14 cellular contexts compared by ENCODE assay signal in genomic region chr1:36182734-36183133, GRCh38. TPM values are rescaled to one million over a fixed set of nuclear protein-coding genes. Genes with fewer than 3 reads are reported as not detected.
A peak's percentile ranks its signal among the peaks of the same experiment; 100 is the strongest.
DNase-seq lines count a peak whose midpoint lies in the region; ATAC-seq and TF ChIP-seq lines count a peak whose summit lies in the region.
"Had no signal": no experiment of that assay in that cellular context is flagged by ENCODE, and none has a peak within 500 bp of the region (broad histone marks: within the 10 kb centered on the region; RNA-seq: fewer than 3 reads in every experiment).

No MANE protein-coding gene starts in this region.

- H3K4me3 ChIP-seq in esophagus muscularis mucosa (no peak overlapping the region), stomach smooth muscle (ENCODE audit: low read length in 2 of 2) (peak overlapping the region in 1 of 2 donors; percentile 43), tibial nerve (no peak overlapping the region), Karpas-422 (ENCODE audit: low read length) (no peak overlapping the region)

- H3K36me3 ChIP-seq in esophagus muscularis mucosa (peaks cover 36 to 43% (median 41%) of the 10 kb centered on the region in 4 donors), stomach smooth muscle (ENCODE audit: control insufficient read depth in 2 of 2, insufficient read depth in 2 of 2, low read length in 2 of 2) (peaks cover 19 to 22% of the 10 kb centered on the region in 2 donors), tibial nerve (peaks cover 4 to 44% (median 26%) of the 10 kb centered on the region in 3 donors), Karpas-422 (ENCODE audit: insufficient read depth, low read length) (peaks cover 17% of the 10 kb centered on the region)

- H3K4me1 ChIP-seq in esophagus muscularis mucosa (peaks cover 24 to 73% (median 52%) of the 10 kb centered on the region in 4 donors), stomach smooth muscle (ENCODE audit: control insufficient read depth, insufficient read depth, low read length) (peaks cover 48% of the 10 kb centered on the region), tibial nerve (peaks cover 0 to 12% (median 5%) of the 10 kb centered on the region in 4 donors), Karpas-422 (ENCODE audit: low read length) (peaks cover 2% of the 10 kb centered on the region)

- ATAC-seq in left colon, result no peak

- H3K9ac ChIP-seq in stomach smooth muscle (ENCODE audit: low read length in 2 of 2), result peak overlapping the region; percentile 60 to 68
- no peak overlapping the region for H3K9ac ChIP-seq in Karpas-422 (ENCODE audit: low read length)

- TF ChIP-seq EP300 in esophagus muscularis mucosa (IDR thresholded peaks at IDR 0.05) (no peak), tibial nerve (IDR thresholded peaks at IDR 0.05) (no peak)

- H4K20me1 ChIP-seq in Karpas-422 (ENCODE audit: insufficient read depth, low read depth, low read length), result no peaks in the 10 kb centered on the region

- H3K79me2 ChIP-seq in Karpas-422 (ENCODE audit: low read length), result no peaks in the 10 kb centered on the region

- H3K4me1 Mint-ChIP-seq in activated T-cell treated with anti-CD3 and anti-CD28 coated beads, Interleukin-2, amount 50 U/mL, for 24 hours (ENCODE audit: low read depth), result peaks cover 2% of the 10 kb centered on the region
- H3K4me1 Mint-ChIP-seq: B cell had no signal

- no peaks in the 10 kb centered on the region for H3K9me2 ChIP-seq in Karpas-422 (replicated peaks; ENCODE audit: insufficient read depth, low read length)

- WGBS in esophagus muscularis mucosa, result 38% methylated on average over 1 of the region's 2 CpGs
- WGBS in tibial nerve, 2 donors, result 57 to 69% methylated on average over 2 of the region's 2 CpGs

- H3K36me3 Mint-ChIP-seq in activated T-cell treated with anti-CD3 and anti-CD28 coated beads, Interleukin-2, amount 50 U/mL, for 24 hours (ENCODE audit: low read depth), result peaks cover 44% of the 10 kb centered on the region

- no peaks in the 10 kb centered on the region for H3K9me3 Mint-ChIP-seq in activated T-cell treated with anti-CD3 and anti-CD28 coated beads, Interleukin-2, amount 50 U/mL, for 24 hours

- TF ChIP-seq POLR2A in esophagus muscularis mucosa (IDR thresholded peaks at IDR 0.05; ENCODE audit: low read depth), result no peak
- no peak for TF ChIP-seq POLR2A in tibial nerve (IDR thresholded peaks at IDR 0.05)

- H3K4me2 ChIP-seq in Karpas-422 (ENCODE audit: low read depth, low read length, poor library complexity, severe bottlenecking), result no peak overlapping the region

- no peak overlapping the region for H3K4me3 Mint-ChIP-seq in activated T-cell treated with anti-CD3 and anti-CD28 coated beads, Interleukin-2, amount 50 U/mL, for 24 hours
- H3K4me3 Mint-ChIP-seq: B cell had no signal

- peak overlapping the region; percentile 76 to 89 (median 81) for H3K27ac ChIP-seq in esophagus muscularis mucosa (replicated peaks in 1 of 4)
- peak overlapping the region; percentile 95 for H3K27ac ChIP-seq in stomach smooth muscle (ENCODE audit: low read length)
- peak overlapping the region in 1 of 4 donors; percentile 14 for H3K27ac ChIP-seq in tibial nerve
- H3K27ac ChIP-seq in Karpas-422 (ENCODE audit: low read length), result no peak overlapping the region
- H3K27ac ChIP-seq: HL-60 had no signal

- H3K27ac Mint-ChIP-seq in activated T-cell treated with anti-CD3 and anti-CD28 coated beads, Interleukin-2, amount 50 U/mL, for 24 hours, result peak overlapping the region; percentile 4
- H3K27ac Mint-ChIP-seq: B cell had no signal

- H2AFZ ChIP-seq in Karpas-422 (ENCODE audit: low read length), result no peak overlapping the region

- H3K27me3 Mint-ChIP-seq in activated T-cell treated with anti-CD3 and anti-CD28 coated beads, Interleukin-2, amount 50 U/mL, for 24 hours, result no peaks in the 10 kb centered on the region
- H3K27me3 Mint-ChIP-seq: B cell had no signal

- H3K27me3 ChIP-seq in esophagus muscularis mucosa, result no peaks in the 10 kb centered on the region
- H3K27me3 ChIP-seq in stomach smooth muscle (ENCODE audit: control insufficient read depth in 1 of 2, insufficient read depth in 2 of 2, low read length in 2 of 2), result no peaks in the 10 kb centered on the region
- no peaks in the 10 kb centered on the region for H3K27me3 ChIP-seq in tibial nerve
- H3K27me3 ChIP-seq in Karpas-422 (ENCODE audit: low read length), result no peaks in the 10 kb centered on the region

- intact Hi-C loops in esophagus muscularis mucosa (cut with DNase I) (no loop called here), left colon (cut with DNase I, micrococcal nuclease) (loop anchor here in 1 of 2 donors (10.0 kb wide), 1 partner anchor 102 kb away; no protein-coding TSS in a partner anchor)

- TF ChIP-seq CTCF in esophagus muscularis mucosa (IDR thresholded peaks at IDR 0.05), result no peak
- no peak for TF ChIP-seq CTCF in tibial nerve (IDR thresholded peaks at IDR 0.05)

- no peak for DNase-seq in activated T-cell treated with anti-CD3 and anti-CD28 coated beads, Interleukin-2, amount 50 U/mL, for 24 hours
- no peak for DNase-seq in activated T-cell treated with anti-CD3 and anti-CD28 coated beads for 4 hours
- peak; percentile 77 for DNase-seq in NCI-H69 (lab: John Stamatoyannopoulos, UW)
- DNase-seq in esophagus muscularis mucosa (ENCODE audit: extremely low spot score), result no peak
- no peak for DNase-seq in left colon
- DNase-seq in tibial nerve (ENCODE audit: low spot score in 2 of 2), result no peak
- DNase-seq in Karpas-422, result no peak
- DNase-seq: activated CD4-positive, alpha-beta T cell treated with anti-CD3 and anti-CD28 coated beads for 4 hours; NCI-H187 treated with DMSO at 0.1 percent for 48 hours; SIG-M5; stimulated activated CD8-positive, alpha-beta memory T cell treated with anti-CD3 and anti-CD28 coated beads, Interleukin-4, amount 100 ng/mL, for 48 hours had no signal

- H3K9me3 ChIP-seq in esophagus muscularis mucosa, result no peaks in the 10 kb centered on the region
- no peaks in the 10 kb centered on the region for H3K9me3 ChIP-seq in stomach smooth muscle (ENCODE audit: control insufficient read depth in 2 of 2, low read length in 2 of 2)
- no peaks in the 10 kb centered on the region for H3K9me3 ChIP-seq in tibial nerve
- no peaks in the 10 kb centered on the region for H3K9me3 ChIP-seq in Karpas-422 (ENCODE audit: low read length)

RNA-seq across cellular contexts. Expression of gene MAP7D1, which starts 26.8 kb away (rescaled TPM):
- total RNA-seq in esophagus muscularis mucosa (100 to 1,000 TPM; 162 to 263 (median 225) TPM), left colon (10 to 100 TPM; 38.3 to 62.5 TPM), tibial nerve (100 to 1,000 TPM in 3 of 4 donors, 10 to 100 TPM in 1; 85.0 to 184 (median 121) TPM)
- 24.1 and 87.3 TPM in 2 replicates for total RNA-seq in Karpas-422 (2014; rRNA removed; shearing (Covaris generic); ENCODE audit: low replicate concordance)

RNA-seq across cellular contexts. Expression of gene TRAPPC3, which starts 33.4 kb away (rescaled TPM):
- total RNA-seq in esophagus muscularis mucosa (100 to 1,000 TPM in 3 of 4 donors, 10 to 100 TPM in 1; 97.9 to 164 (median 122) TPM), left colon (10 to 100 TPM; 62.4 to 63.0 TPM), tibial nerve (10 to 100 TPM; 48.0 to 90.4 (median 69.1) TPM)
- 46.7 and 81.0 TPM in 2 replicates for total RNA-seq in Karpas-422 (2014; rRNA removed; shearing (Covaris generic); ENCODE audit: low replicate concordance)

RNA-seq across cellular contexts. Expression of gene THRAP3, which starts 41.5 kb away (rescaled TPM):
- total RNA-seq in esophagus muscularis mucosa (100 to 1,000 TPM in 2 of 4 donors, 10 to 100 TPM in 2; 90.3 to 116 (median 104) TPM), left colon (10 to 100 TPM; 78.7 to 79.7 TPM), tibial nerve (100 to 1,000 TPM in 2 of 4 donors, 10 to 100 TPM in 2; 89.2 to 114 (median 97.0) TPM)
- 47.0 and 56.2 TPM in 2 replicates for total RNA-seq in Karpas-422 (2014; rRNA removed; shearing (Covaris generic); ENCODE audit: low replicate concordance)

RNA-seq across cellular contexts. Expression of gene COL8A2, which starts 57.7 kb away (rescaled TPM):
- 10 to 100 TPM; 20.7 to 57.4 (median 34.7) TPM for total RNA-seq in esophagus muscularis mucosa
- 1 to 10 TPM in 1 of 2 donors, under 1 TPM in 1; 0.55 to 1.8 TPM for total RNA-seq in left colon
- 10 to 100 TPM; 26.7 to 57.9 (median 50.2) TPM for total RNA-seq in tibial nerve
- 0.04 TPM in 1 of 2 replicates, not detected in the other for total RNA-seq in Karpas-422 (2014; rRNA removed; shearing (Covaris generic); ENCODE audit: low replicate concordance)
